8 cellular contexts compared by ENCODE assay signal in genomic region chr2:226791487-226792081, GRCh38. TPM values are rescaled to one million over a fixed set of nuclear protein-coding genes. Genes with fewer than 3 reads are reported as not detected.
DNase-seq lines count a peak whose midpoint lies in the region; ATAC-seq and TF ChIP-seq lines count a peak whose summit lies in the region.

No MANE protein-coding gene starts in this region.

- H3K4me1 ChIP-seq in CD8-positive, alpha-beta T cell (ENCODE audit: insufficient read depth, low read length), result peaks cover 18% of the 10 kb centered on the region

- H3K36me3 ChIP-seq in CD8-positive, alpha-beta T cell (ENCODE audit: insufficient read depth, low read length), result no peaks in the 10 kb centered on the region

- CTCF ChIA-PET in CD8-positive, alpha-beta T cell (lab: Charles Lee), result interaction anchor here (2.3 to 5.6 kb wide), 2 partner anchors 8 to 11 kb away, joined by 10 to 33 read pairs; partner anchors contain the start of gene IRS1
- CTCF ChIA-PET in activated CD8-positive, alpha-beta T cell treated with anti-CD3 and anti-CD28 coated beads, Interleukin-2, amount 10 ng/mL, durations not matched to agents 7 days and 5 days (lab: Charles Lee), result interaction anchor here (1.0 to 5.3 kb wide), 4 partner anchors 8 to 194 kb away, joined by 3 to 26 read pairs (median 12); partner anchors contain the start of gene IRS1

- peaks cover 3% of the 10 kb centered on the region for H3K36me3 Mint-ChIP-seq in CD8-positive, alpha-beta T cell
- peaks cover 47% of the 10 kb centered on the region for H3K36me3 Mint-ChIP-seq in activated CD8-positive, alpha-beta T cell treated with anti-CD3 and anti-CD28 coated beads, Interleukin-2, amount 10 ng/mL, durations not matched to agents 7 days and 5 days (ENCODE audit: low read depth)

- peaks cover 44% of the 10 kb centered on the region for H3K4me1 Mint-ChIP-seq in CD8-positive, alpha-beta T cell (ENCODE audit: low read depth)
- H3K4me1 Mint-ChIP-seq in activated CD8-positive, alpha-beta T cell treated with anti-CD3 and anti-CD28 coated beads, Interleukin-2, amount 10 ng/mL, durations not matched to agents 7 days and 5 days (ENCODE audit: low read depth), result peaks cover 69% of the 10 kb centered on the region

- peak overlapping the region; percentile 98 for H3K27ac Mint-ChIP-seq in CD8-positive, alpha-beta T cell
- peak overlapping the region; percentile 97 for H3K27ac Mint-ChIP-seq in activated CD8-positive, alpha-beta T cell treated with anti-CD3 and anti-CD28 coated beads, Interleukin-2, amount 10 ng/mL, durations not matched to agents 7 days and 5 days

- peak overlapping the region; percentile 94 for H3K4me3 Mint-ChIP-seq in CD8-positive, alpha-beta T cell
- H3K4me3 Mint-ChIP-seq in activated CD8-positive, alpha-beta T cell treated with anti-CD3 and anti-CD28 coated beads, Interleukin-2, amount 10 ng/mL, durations not matched to agents 7 days and 5 days, result peak overlapping the region; percentile 86

- H3K9me3 Mint-ChIP-seq in CD8-positive, alpha-beta T cell, result no peaks in the 10 kb centered on the region
- H3K9me3 Mint-ChIP-seq in activated CD8-positive, alpha-beta T cell treated with anti-CD3 and anti-CD28 coated beads, Interleukin-2, amount 10 ng/mL, durations not matched to agents 7 days and 5 days (ENCODE audit: insufficient read depth), result no peaks in the 10 kb centered on the region

- DNase-seq in CD8-positive, alpha-beta T cell, result peak; percentile 84 to 94 (median 90)
- DNase-seq in NCI-H82 (lab: John Stamatoyannopoulos, UW) (peak; percentile 95), medulla oblongata (ENCODE audit: extremely low spot score) (peak; percentile 93)
- peak; percentile 93 for DNase-seq in activated CD8-positive, alpha-beta T cell treated with anti-CD3 and anti-CD28 coated beads, Interleukin-2, amount 10 ng/mL, durations not matched to agents 7 days and 5 days
- DNase-seq in effector CD4-positive, alpha-beta T cell, result peak; percentile 90
- DNase-seq in stimulated activated CD8-positive, alpha-beta memory T cell treated with anti-CD3 and anti-CD28 coated beads, Interleukin-12 subunit alpha, Interleukin-12 subunit beta, amount 100 ng/mL, for 24 hours (ENCODE audit: extremely low read depth), result peak; percentile 78

- H3K9me3 ChIP-seq in CD8-positive, alpha-beta T cell (ENCODE audit: low read length), result no peaks in the 10 kb centered on the region

- intact Hi-C loops in CD8-positive, alpha-beta T cell (cut with DNase I, micrococcal nuclease), result loop anchor here (1.0 to 10.0 kb wide), 7 partner anchors 8 to 1847 kb away; partner anchors contain the start of genes IRS1 (in 2 of the 2), DOCK10 (in 1 of the 2), MFF (in 1 of the 2) and RHBDD1 (in 1 of the 2)

- H3K27ac ChIP-seq in CD8-positive, alpha-beta T cell (ENCODE audit: low read depth, low read length), result peak overlapping the region; percentile 86

- H3K27me3 Mint-ChIP-seq in CD8-positive, alpha-beta T cell (ENCODE audit: low read depth), result no peaks in the 10 kb centered on the region
- H3K27me3 Mint-ChIP-seq in activated CD8-positive, alpha-beta T cell treated with anti-CD3 and anti-CD28 coated beads, Interleukin-2, amount 10 ng/mL, durations not matched to agents 7 days and 5 days (ENCODE audit: low read depth), result no peaks in the 10 kb centered on the region

- no peaks in the 10 kb centered on the region for H3K27me3 ChIP-seq in CD8-positive, alpha-beta T cell (ENCODE audit: insufficient read depth, low read length)

- POLR2A ChIA-PET in CD8-positive, alpha-beta T cell (lab: Charles Lee), result interaction anchor here (0.9 to 2.1 kb wide), 4 partner anchors 8 to 45 kb away, joined by 3 to 14 read pairs (median 4); partner anchors contain the start of genes IRS1 and RHBDD1
- POLR2A ChIA-PET in activated CD8-positive, alpha-beta T cell treated with anti-CD3 and anti-CD28 coated beads, Interleukin-2, amount 10 ng/mL, durations not matched to agents 7 days and 5 days (lab: Charles Lee), result interaction anchor here (1.2 to 1.6 kb wide), 4 partner anchors 8 to 44 kb away, joined by 3 to 6 read pairs (median 4); partner anchors contain the start of genes IRS1 and RHBDD1

- H3K4me3 ChIP-seq in CD8-positive, alpha-beta T cell (ENCODE audit: low read depth, low read length), result peak overlapping the region; percentile 72

- ATAC-seq in CD8-positive, alpha-beta T cell, result peak; percentile 96
- peak; percentile 100 for ATAC-seq in GM19397 (IDR thresholded peaks at IDR 0.05; ENCODE audit: unreplicated experiment)
- peak; percentile 99 for ATAC-seq in HG03521 (IDR thresholded peaks at IDR 0.05; ENCODE audit: unreplicated experiment)
- peak; percentile 97 for ATAC-seq in activated CD8-positive, alpha-beta T cell treated with anti-CD3 and anti-CD28 coated beads, Interleukin-2, amount 10 ng/mL, durations not matched to agents 7 days and 5 days

- TF ChIP-seq CTCF in CD8-positive, alpha-beta T cell (IDR thresholded peaks at IDR 0.05), result peak; percentile 65

RNA-seq across cellular contexts. Expression of gene IRS1, which starts 8.0 kb away (rescaled TPM):
- total RNA-seq in CD8-positive, alpha-beta T cell, result 1 to 10 TPM; 5.6 to 5.9 TPM
- total RNA-seq in activated CD8-positive, alpha-beta T cell treated with anti-CD3 and anti-CD28 coated beads, Interleukin-2, amount 10 ng/mL, durations not matched to agents 7 days and 5 days, result 1 to 10 TPM; 7.3 to 9.6 TPM

RNA-seq across cellular contexts. Expression of gene RHBDD1, which starts 44.3 kb away (rescaled TPM):
- total RNA-seq in CD8-positive, alpha-beta T cell, result 10 to 100 TPM; 29.7 to 30.9 TPM
- total RNA-seq in activated CD8-positive, alpha-beta T cell treated with anti-CD3 and anti-CD28 coated beads, Interleukin-2, amount 10 ng/mL, durations not matched to agents 7 days and 5 days, result 10 to 100 TPM; 23.4 to 29.5 TPM

Comparison
In these comparisons a context has a peak if more than half of its experiments do, and no peak if none do; other contexts are left out.
1. Peak in every context shown above with its lines: DNase-seq, ATAC-seq, H3K4me3 ChIP-seq and H3K27ac ChIP-seq.